In genomic region chr5:12332480-12332879, GRCh38 we compare ENCODE assay signal across 1 cellular context.
TF ChIP-seq lines count a peak whose summit lies in the region.

No MANE protein-coding gene starts in this region.

TF ChIP-seq in GM23338, 12 proteins besides CTCF, POLR2A, EP300 and RAD21 (continued from another document):
- peak; percentile 76 for TF ChIP-seq ZNF462 (CRISPR knock-in tag; IDR thresholded peaks at IDR 0.05)
TF ChIP-seq in GM23338: peak in this region for 2.
